ENCODE assay signal across 1 cellular context in the genomic region with DNA sequence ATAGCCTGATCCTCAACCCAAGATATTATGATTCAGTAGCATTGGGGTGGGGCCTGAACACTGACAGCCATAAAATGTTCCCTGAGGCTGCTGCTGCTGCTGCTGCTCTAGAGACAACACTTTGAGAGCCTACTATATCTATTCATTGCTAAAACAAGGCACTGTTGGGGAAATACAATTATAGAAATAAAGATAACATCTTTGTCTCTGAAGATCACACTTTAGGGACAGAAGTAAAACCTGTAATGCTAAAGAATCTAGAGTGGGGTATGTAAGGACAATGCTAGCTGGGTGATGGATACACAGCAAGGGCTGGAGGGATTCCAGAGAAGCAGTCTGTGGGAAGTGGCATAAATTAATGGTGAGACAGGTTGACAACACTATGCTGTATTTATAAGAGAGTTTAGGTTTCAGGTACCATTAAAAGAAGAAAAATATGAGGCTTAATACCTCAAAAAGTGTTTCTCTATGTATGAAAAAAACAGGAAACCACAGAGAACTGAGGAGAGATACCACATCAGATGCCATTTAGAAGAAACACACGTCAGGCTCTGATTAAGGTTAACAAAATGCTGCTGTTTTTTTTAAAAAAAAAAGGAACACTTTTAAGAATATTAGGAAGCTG.
TF ChIP-seq lines count a peak whose summit lies in the region.

No MANE protein-coding gene starts in this region.

TF ChIP-seq in GM12878, 131 proteins besides CTCF, POLR2A, EP300 and RAD21 (continued from another document):
- TF ChIP-seq PAX8 (IDR thresholded peaks at IDR 0.05), result no peak
- no peak for TF ChIP-seq ESRRA (IDR thresholded peaks at IDR 0.05; ENCODE audit: low read length)
- TF ChIP-seq ZNF217 (IDR thresholded peaks at IDR 0.05), result no peak
- no peak for TF ChIP-seq HDAC6 (IDR thresholded peaks at IDR 0.05; ENCODE audit: unreplicated experiment)
- TF ChIP-seq, protein P1, sequence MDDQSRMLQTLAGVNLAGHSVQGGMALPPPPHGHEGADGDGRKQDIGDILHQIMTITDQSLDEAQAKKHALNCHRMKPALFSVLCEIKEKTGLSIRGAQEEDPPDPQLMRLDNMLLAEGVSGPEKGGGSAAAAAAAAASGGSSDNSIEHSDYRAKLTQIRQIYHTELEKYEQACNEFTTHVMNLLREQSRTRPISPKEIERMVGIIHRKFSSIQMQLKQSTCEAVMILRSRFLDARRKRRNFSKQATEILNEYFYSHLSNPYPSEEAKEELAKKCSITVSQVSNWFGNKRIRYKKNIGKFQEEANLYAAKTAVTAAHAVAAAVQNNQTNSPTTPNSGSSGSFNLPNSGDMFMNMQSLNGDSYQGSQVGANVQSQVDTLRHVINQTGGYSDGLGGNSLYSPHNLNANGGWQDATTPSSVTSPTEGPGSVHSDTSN (IDR thresholded peaks at IDR 0.05; ENCODE audit: insufficient replicate concordance, low read depth, low read length), result no peak
- no peak for TF ChIP-seq SREBF1 (IDR thresholded peaks at IDR 0.05; ENCODE audit: low read length)
- TF ChIP-seq, protein P2, sequence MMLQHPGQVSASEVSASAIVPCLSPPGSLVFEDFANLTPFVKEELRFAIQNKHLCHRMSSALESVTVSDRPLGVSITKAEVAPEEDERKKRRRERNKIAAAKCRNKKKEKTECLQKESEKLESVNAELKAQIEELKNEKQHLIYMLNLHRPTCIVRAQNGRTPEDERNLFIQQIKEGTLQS (IDR thresholded peaks at IDR 0.05; ENCODE audit: borderline replicate concordance, extremely low read depth, low read depth, low read length), result no peak
- no peak for TF ChIP-seq MYB (IDR thresholded peaks at IDR 0.05; ENCODE audit: borderline replicate concordance, low read depth, low read length)
- TF ChIP-seq BACH1 (IDR thresholded peaks at IDR 0.05; ENCODE audit: borderline replicate concordance), result no peak
- TF ChIP-seq ZNF384 (IDR thresholded peaks at IDR 0.05; ENCODE audit: borderline replicate concordance, low read depth, low read length), result peak; percentile 82
- no peak for TF ChIP-seq KDM1A (IDR thresholded peaks at IDR 0.05; ENCODE audit: borderline replicate concordance)
- no peak for TF ChIP-seq RCOR1 (conservative IDR thresholded peaks at IDR 0.05; ENCODE audit: low read depth, low read length)
- TF ChIP-seq MEF2B (IDR thresholded peaks at IDR 0.05; ENCODE audit: partially characterized antibody, poor library complexity, severe bottlenecking), result peak; percentile 20
- no peak for TF ChIP-seq CHD2 (IDR thresholded peaks at IDR 0.05; ENCODE audit: borderline replicate concordance, low read depth, low read length)
- TF ChIP-seq PAX5 (IDR thresholded peaks at IDR 0.05; ENCODE audit: borderline replicate concordance, low read depth, low read length), result no peak
- TF ChIP-seq, protein P3, sequence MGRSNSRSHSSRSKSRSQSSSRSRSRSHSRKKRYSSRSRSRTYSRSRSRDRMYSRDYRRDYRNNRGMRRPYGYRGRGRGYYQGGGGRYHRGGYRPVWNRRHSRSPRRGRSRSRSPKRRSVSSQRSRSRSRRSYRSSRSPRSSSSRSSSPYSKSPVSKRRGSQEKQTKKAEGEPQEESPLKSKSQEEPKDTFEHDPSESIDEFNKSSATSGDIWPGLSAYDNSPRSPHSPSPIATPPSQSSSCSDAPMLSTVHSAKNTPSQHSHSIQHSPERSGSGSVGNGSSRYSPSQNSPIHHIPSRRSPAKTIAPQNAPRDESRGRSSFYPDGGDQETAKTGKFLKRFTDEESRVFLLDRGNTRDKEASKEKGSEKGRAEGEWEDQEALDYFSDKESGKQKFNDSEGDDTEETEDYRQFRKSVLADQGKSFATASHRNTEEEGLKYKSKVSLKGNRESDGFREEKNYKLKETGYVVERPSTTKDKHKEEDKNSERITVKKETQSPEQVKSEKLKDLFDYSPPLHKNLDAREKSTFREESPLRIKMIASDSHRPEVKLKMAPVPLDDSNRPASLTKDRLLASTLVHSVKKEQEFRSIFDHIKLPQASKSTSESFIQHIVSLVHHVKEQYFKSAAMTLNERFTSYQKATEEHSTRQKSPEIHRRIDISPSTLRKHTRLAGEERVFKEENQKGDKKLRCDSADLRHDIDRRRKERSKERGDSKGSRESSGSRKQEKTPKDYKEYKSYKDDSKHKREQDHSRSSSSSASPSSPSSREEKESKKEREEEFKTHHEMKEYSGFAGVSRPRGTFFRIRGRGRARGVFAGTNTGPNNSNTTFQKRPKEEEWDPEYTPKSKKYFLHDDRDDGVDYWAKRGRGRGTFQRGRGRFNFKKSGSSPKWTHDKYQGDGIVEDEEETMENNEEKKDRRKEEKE (IDR thresholded peaks at IDR 0.05), result no peak
- TF ChIP-seq, protein P4, sequence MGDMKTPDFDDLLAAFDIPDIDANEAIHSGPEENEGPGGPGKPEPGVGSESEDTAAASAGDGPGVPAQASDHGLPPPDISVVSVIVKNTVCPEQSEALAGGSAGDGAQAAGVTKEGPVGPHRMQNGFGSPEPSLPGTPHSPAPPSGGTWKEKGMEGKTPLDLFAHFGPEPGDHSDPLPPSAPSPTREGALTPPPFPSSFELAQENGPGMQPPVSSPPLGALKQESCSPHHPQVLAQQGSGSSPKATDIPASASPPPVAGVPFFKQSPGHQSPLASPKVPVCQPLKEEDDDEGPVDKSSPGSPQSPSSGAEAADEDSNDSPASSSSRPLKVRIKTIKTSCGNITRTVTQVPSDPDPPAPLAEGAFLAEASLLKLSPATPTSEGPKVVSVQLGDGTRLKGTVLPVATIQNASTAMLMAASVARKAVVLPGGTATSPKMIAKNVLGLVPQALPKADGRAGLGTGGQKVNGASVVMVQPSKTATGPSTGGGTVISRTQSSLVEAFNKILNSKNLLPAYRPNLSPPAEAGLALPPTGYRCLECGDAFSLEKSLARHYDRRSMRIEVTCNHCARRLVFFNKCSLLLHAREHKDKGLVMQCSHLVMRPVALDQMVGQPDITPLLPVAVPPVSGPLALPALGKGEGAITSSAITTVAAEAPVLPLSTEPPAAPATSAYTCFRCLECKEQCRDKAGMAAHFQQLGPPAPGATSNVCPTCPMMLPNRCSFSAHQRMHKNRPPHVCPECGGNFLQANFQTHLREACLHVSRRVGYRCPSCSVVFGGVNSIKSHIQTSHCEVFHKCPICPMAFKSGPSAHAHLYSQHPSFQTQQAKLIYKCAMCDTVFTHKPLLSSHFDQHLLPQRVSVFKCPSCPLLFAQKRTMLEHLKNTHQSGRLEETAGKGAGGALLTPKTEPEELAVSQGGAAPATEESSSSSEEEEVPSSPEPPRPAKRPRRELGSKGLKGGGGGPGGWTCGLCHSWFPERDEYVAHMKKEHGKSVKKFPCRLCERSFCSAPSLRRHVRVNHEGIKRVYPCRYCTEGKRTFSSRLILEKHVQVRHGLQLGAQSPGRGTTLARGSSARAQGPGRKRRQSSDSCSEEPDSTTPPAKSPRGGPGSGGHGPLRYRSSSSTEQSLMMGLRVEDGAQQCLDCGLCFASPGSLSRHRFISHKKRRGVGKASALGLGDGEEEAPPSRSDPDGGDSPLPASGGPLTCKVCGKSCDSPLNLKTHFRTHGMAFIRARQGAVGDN (IDR thresholded peaks at IDR 0.05), result no peak
- no peak for TF ChIP-seq TCF7 (IDR thresholded peaks at IDR 0.05; ENCODE audit: borderline replicate concordance)
- no peak for TF ChIP-seq SREBF2 (IDR thresholded peaks at IDR 0.05; ENCODE audit: low read length)
- TF ChIP-seq CBX5 (IDR thresholded peaks at IDR 0.05; ENCODE audit: low read depth), result no peak
- no peak for TF ChIP-seq NR2C1 (IDR thresholded peaks at IDR 0.05)
- TF ChIP-seq JUND (IDR thresholded peaks at IDR 0.05; ENCODE audit: low read depth, low read length), result no peak
- no peak for TF ChIP-seq SUZ12 (IDR thresholded peaks at IDR 0.05; ENCODE audit: unreplicated experiment)
- TF ChIP-seq, protein P5, sequence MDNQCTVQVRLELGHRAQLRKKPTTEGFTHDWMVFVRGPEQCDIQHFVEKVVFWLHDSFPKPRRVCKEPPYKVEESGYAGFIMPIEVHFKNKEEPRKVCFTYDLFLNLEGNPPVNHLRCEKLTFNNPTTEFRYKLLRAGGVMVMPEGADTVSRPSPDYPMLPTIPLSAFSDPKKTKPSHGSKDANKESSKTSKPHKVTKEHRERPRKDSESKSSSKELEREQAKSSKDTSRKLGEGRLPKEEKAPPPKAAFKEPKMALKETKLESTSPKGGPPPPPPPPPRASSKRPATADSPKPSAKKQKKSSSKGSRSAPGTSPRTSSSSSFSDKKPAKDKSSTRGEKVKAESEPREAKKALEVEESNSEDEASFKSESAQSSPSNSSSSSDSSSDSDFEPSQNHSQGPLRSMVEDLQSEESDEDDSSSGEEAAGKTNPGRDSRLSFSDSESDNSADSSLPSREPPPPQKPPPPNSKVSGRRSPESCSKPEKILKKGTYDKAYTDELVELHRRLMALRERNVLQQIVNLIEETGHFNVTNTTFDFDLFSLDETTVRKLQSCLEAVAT (IDR thresholded peaks at IDR 0.05), result 0 out of 2 replicates have a peak, but pooled peaks have one; percentile 46
- no peak for TF ChIP-seq POLR2AphosphoS5 (IDR thresholded peaks at IDR 0.05; ENCODE audit: low read length)
